ENCODE assay signal across 15 cellular contexts in the genomic region with DNA sequence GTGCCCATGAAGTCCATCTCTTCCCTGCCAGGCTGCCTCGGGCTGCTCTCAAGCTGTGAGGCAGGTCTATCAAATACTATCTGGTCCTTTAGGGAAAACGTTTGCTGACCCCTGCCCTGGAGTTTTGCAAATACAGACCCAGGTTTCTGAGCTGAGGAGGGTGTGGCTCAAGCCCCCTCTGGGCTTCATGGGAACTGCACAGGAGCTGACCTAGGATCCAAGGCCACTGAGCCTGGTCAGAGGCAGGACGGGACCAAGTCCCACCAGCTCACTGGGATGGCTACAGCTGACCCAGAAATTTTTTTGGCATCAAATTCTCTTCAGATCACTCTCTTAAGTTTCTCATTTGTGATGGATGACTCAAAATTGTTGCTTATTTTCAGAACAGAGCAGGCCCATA. TPM values are rescaled to one million over a fixed set of nuclear protein-coding genes. Genes with fewer than 3 reads are reported as not detected.
DNase-seq lines count a peak whose midpoint lies in the region; TF ChIP-seq lines count a peak whose summit lies in the region.
"Had no signal": no experiment of that assay in that cellular context is flagged by ENCODE, and none has a peak within 500 bp of the region (broad histone marks: within the 10 kb centered on the region; RNA-seq: fewer than 3 reads in every experiment).

No MANE protein-coding gene starts in this region.

- H3K27me3 ChIP-seq in KMS-11 (ENCODE audit: insufficient read depth, low read depth) (no peaks in the 10 kb centered on the region), dorsolateral prefrontal cortex (peaks cover 0 to 25% (median 0%) of the 10 kb centered on the region in 45 donors)
- H3K27me3 ChIP-seq: esophagus squamous epithelium, suprapubic skin had no signal

- no peaks in the 10 kb centered on the region for H3K36me3 ChIP-seq in KMS-11 (ENCODE audit: insufficient read depth)
- H3K36me3 ChIP-seq: esophagus squamous epithelium had no signal

- H3K4me2 ChIP-seq in KMS-11, result no peak overlapping the region

- intact Hi-C loops in dorsolateral prefrontal cortex (cut with DNase I), result no loop called here

- H3K4me1 ChIP-seq in KMS-11 (ENCODE audit: low read depth, poor library complexity, severe bottlenecking), result peaks cover 14% of the 10 kb centered on the region

- H3K79me2 ChIP-seq in KMS-11 (ENCODE audit: insufficient read depth, low read depth), result peaks cover 81% of the 10 kb centered on the region

- H3K9me3 Mint-ChIP-seq in endothelial cell (ENCODE audit: unreplicated experiment) (no peaks in the 10 kb centered on the region), progenitor cell of endocrine pancreas (ENCODE audit: low read depth) (no peaks in the 10 kb centered on the region)

- H2AFZ ChIP-seq in KMS-11 (ENCODE audit: low read depth), result no peak overlapping the region

- H4K20me1 ChIP-seq in KMS-11 (ENCODE audit: insufficient read depth), result no peaks in the 10 kb centered on the region

- H3K4me1 Mint-ChIP-seq in endothelial cell (ENCODE audit: unreplicated experiment), result peaks cover 10% of the 10 kb centered on the region
- peaks cover 45% of the 10 kb centered on the region for H3K4me1 Mint-ChIP-seq in progenitor cell of endocrine pancreas (ENCODE audit: low read depth)

- H3K27ac Mint-ChIP-seq in endothelial cell (ENCODE audit: unreplicated experiment), result no peak overlapping the region
- no peak overlapping the region for H3K27ac Mint-ChIP-seq in progenitor cell of endocrine pancreas

- no peak overlapping the region for H3K27ac ChIP-seq in KMS-11
- no peak overlapping the region for H3K27ac ChIP-seq in dorsolateral prefrontal cortex
- H3K27ac ChIP-seq: esophagus squamous epithelium, SK-N-MC, suprapubic skin had no signal

- no peak overlapping the region for H3K4me3 ChIP-seq in KMS-11 (IDR thresholded peaks at IDR 0.05; ENCODE audit: insufficient read depth, low read depth, low read length)
- no peak overlapping the region for H3K4me3 ChIP-seq in dorsolateral prefrontal cortex
- H3K4me3 ChIP-seq: esophagus squamous epithelium, lung, SK-N-MC, suprapubic skin had no signal

- H3K36me3 Mint-ChIP-seq in endothelial cell (ENCODE audit: low read depth, unreplicated experiment) (no peaks in the 10 kb centered on the region), progenitor cell of endocrine pancreas (ENCODE audit: insufficient read depth) (peaks cover 18% of the 10 kb centered on the region)

- TF ChIP-seq CTCF in KMS-11 (conservative IDR thresholded peaks at IDR 0.05; ENCODE audit: low read depth, low read length) (peak; percentile 37; the same call in 1 of the 2 replicates), endothelial cell (IDR thresholded peaks at IDR 0.05; ENCODE audit: unreplicated experiment) (peak; percentile 40), progenitor cell of endocrine pancreas (IDR thresholded peaks at IDR 0.05; ENCODE audit: unreplicated experiment) (peak; percentile 40), dorsolateral prefrontal cortex (IDR thresholded peaks at IDR 0.05 in 54 of 56, conservative IDR thresholded peaks at IDR 0.05 in 2 of 56; ENCODE audit: low read depth in 1 of 56, partially characterized antibody in 56 of 56) (no peak)

- DNase-seq in DMS 273 (lab: John Stamatoyannopoulos, UW; ENCODE audit: unreplicated experiment) (peak; percentile 25), DMS 273 treated with DMSO at 0.1 percent for 48 hours (lab: John Stamatoyannopoulos, UW) (no peak), endothelial cell (ENCODE audit: low spot score) (no peak), progenitor cell of endocrine pancreas (ENCODE audit: low spot score, unreplicated experiment) (no peak), dorsolateral prefrontal cortex (no peak), NCI-H345 treated with DMSO at 0.1 percent for 48 hours (lab: John Stamatoyannopoulos, UW; ENCODE audit: unreplicated experiment) (no peak), activated T-cell treated with anti-CD3 and anti-CD28 coated beads for 4 hours (no peak)
- DNase-seq: activated naive CD4-positive, alpha-beta T cell treated with anti-CD3 and anti-CD28 coated beads, Interleukin-2, amount 50 U/mL, for 16 hours; esophagus squamous epithelium; NCI-H2029 treated with DMSO at 0.1 percent for 48 hours; occipital lobe had no signal

- H3K4me3 Mint-ChIP-seq in endothelial cell (ENCODE audit: unreplicated experiment) (no peak overlapping the region), progenitor cell of endocrine pancreas (ENCODE audit: low read depth) (no peak overlapping the region)

- H3K9ac ChIP-seq in KMS-11, result no peak overlapping the region

- H3K27me3 Mint-ChIP-seq in endothelial cell (ENCODE audit: unreplicated experiment) (no peaks in the 10 kb centered on the region), progenitor cell of endocrine pancreas (no peaks in the 10 kb centered on the region)

RNA-seq across cellular contexts. Expression of a gene that starts 14.1 kb away (rescaled TPM):
- 83.2 TPM for total RNA-seq in endothelial cell (ENCODE audit: unreplicated experiment)
- total RNA-seq in progenitor cell of endocrine pancreas, result 106 and 108 TPM in 2 replicates
- total RNA-seq in dorsolateral prefrontal cortex, result 10 to 100 TPM; 11.2 to 62.4 (median 28.3) TPM

Comparison
In these comparisons a context has a peak if more than half of its experiments do, and no peak if none do; other contexts are left out.
1. CTCF ChIP-seq: peak in KMS-11 (single experiment), endothelial cell (single experiment) and progenitor cell of endocrine pancreas (single experiment); none in dorsolateral prefrontal cortex (0 of 56).